1 cellular context compared by ENCODE assay signal in genomic region chr7:35250941-35251340, GRCh38.
TF ChIP-seq lines count a peak whose summit lies in the region.

No MANE protein-coding gene starts in this region.

TF ChIP-seq in SK-N-SH treated with all-trans-retinoic acid at 6 μM for 48 hours, 23 proteins besides CTCF, POLR2A, EP300 and RAD21 (continued from another document):
- TF ChIP-seq POU6F1 (CRISPR knock-in tag; IDR thresholded peaks at IDR 0.05; ENCODE audit: borderline replicate concordance, low read depth) (no peak), ARNTL (CRISPR knock-in tag; IDR thresholded peaks at IDR 0.05; ENCODE audit: borderline replicate concordance, low read depth) (no peak), ZNF565 (CRISPR knock-in tag; conservative IDR thresholded peaks at IDR 0.05; ENCODE audit: low read depth) (no peak)
TF ChIP-seq in SK-N-SH treated with all-trans-retinoic acid at 6 μM for 48 hours: peak in this region for 0.
